ENCODE assay signal across 14 cellular contexts in the genomic region with DNA sequence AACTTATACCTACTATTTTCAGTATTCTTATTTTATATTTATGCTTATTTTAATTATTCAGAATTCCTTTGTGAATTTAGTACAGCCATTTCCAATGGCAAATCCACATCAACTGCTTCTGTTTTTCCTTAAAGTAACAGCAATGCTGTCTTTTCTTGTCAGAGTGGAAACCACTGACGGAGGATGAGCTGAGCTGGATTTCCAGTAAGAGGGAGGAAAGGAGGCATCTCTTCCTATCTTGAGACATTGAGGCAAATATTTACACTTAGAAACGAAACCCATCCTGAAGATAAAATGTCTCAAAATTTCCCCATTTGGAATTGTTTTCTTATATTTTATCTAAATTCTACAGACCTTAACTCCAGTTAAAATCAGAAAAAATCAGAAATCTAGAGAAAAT.
"Had no signal": no experiment of that assay in that cellular context is flagged by ENCODE, and none has a peak within 500 bp of the region (broad histone marks: within the 10 kb centered on the region; RNA-seq: fewer than 3 reads in every experiment).

No MANE protein-coding gene starts in this region.

- H3K36me3 Mint-ChIP-seq: activated naive CD8-positive, alpha-beta T cell; stimulated activated effector memory CD8-positive, alpha-beta T cell treated with anti-CD3 and anti-CD28 coated beads, Interleukin-12 subunit alpha, Interleukin-12 subunit beta, amount 100 ng/mL, for 72 hours had no signal

- H3K9me3 ChIP-seq: gastrocnemius medialis, ovary had no signal

- H3K27ac ChIP-seq: gastrocnemius medialis had no signal

- H3K4me1 Mint-ChIP-seq: stimulated activated effector memory CD8-positive, alpha-beta T cell treated with anti-CD3 and anti-CD28 coated beads, Interleukin-12 subunit alpha, Interleukin-12 subunit beta, amount 100 ng/mL, for 72 hours had no signal

- H3K27ac Mint-ChIP-seq: activated CD4-positive, alpha-beta T cell treated with anti-CD3 and anti-CD28 coated beads, Interleukin-2, amount 10 ng/mL, durations not matched to agents 7 days and 5 days; activated naive CD8-positive, alpha-beta T cell; activated T-cell treated with anti-CD3 and anti-CD28 coated beads, Interleukin-2, amount 50 U/mL, for 72 hours; effector memory CD8-positive, alpha-beta T cell; stimulated activated effector memory CD8-positive, alpha-beta T cell treated with anti-CD3 and anti-CD28 coated beads, Interleukin-12 subunit alpha, Interleukin-12 subunit beta, amount 100 ng/mL, for 72 hours had no signal

- DNase-seq: activated CD4-positive, alpha-beta T cell treated with anti-CD3 and anti-CD28 coated beads, Interleukin-2, amount 10 ng/mL, durations not matched to agents 7 days and 5 days; activated CD8-positive, alpha-beta memory T cell treated with anti-CD3 and anti-CD28 coated beads, Interleukin-2, amount 50 U/mL, for 48 hours; activated gamma-delta T cell; activated T-cell treated with anti-CD3 and anti-CD28 coated beads, Interleukin-2, amount 50 U/mL, for 72 hours; cerebellar nuclear complex; dermis blood vessel endothelial cell; effector memory CD8-positive, alpha-beta T cell; gastrocnemius medialis; T-helper 2 cell; trophoblast cell had no signal

- H3K4me3 Mint-ChIP-seq: activated CD4-positive, alpha-beta T cell treated with anti-CD3 and anti-CD28 coated beads, Interleukin-2, amount 10 ng/mL, durations not matched to agents 7 days and 5 days; activated naive CD8-positive, alpha-beta T cell; activated T-cell treated with anti-CD3 and anti-CD28 coated beads, Interleukin-2, amount 50 U/mL, for 72 hours; effector memory CD8-positive, alpha-beta T cell; neural crest cell; stimulated activated effector memory CD8-positive, alpha-beta T cell treated with anti-CD3 and anti-CD28 coated beads, Interleukin-12 subunit alpha, Interleukin-12 subunit beta, amount 100 ng/mL, for 72 hours had no signal

- H3K4me3 ChIP-seq: gastrocnemius medialis, ovary had no signal

- H3K27me3 ChIP-seq: gastrocnemius medialis, ovary had no signal

- ATAC-seq: activated T-cell treated with anti-CD3 and anti-CD28 coated beads, Interleukin-2, amount 50 U/mL, for 72 hours; effector memory CD8-positive, alpha-beta T cell; stimulated activated effector memory CD8-positive, alpha-beta T cell treated with anti-CD3 and anti-CD28 coated beads, Interleukin-12 subunit alpha, Interleukin-12 subunit beta, amount 100 ng/mL, for 72 hours had no signal

- H3K36me3 ChIP-seq: gastrocnemius medialis, ovary had no signal
